In genomic region chr10:87920538-87920937, GRCh38 we compare ENCODE assay signal across 1 cellular context.
TF ChIP-seq lines count a peak whose summit lies in the region.

No MANE protein-coding gene starts in this region.

TF ChIP-seq in K562, 482 proteins besides CTCF, POLR2A, EP300 and RAD21:
- TF ChIP-seq NFYB (IDR thresholded peaks at IDR 0.05; ENCODE audit: extremely low read depth, insufficient read length) (no peak), DNMT1 (IDR thresholded peaks at IDR 0.05) (no peak), ZNF668 (CRISPR knock-in tag; IDR thresholded peaks at IDR 0.05) (no peak), ZNF121 (CRISPR knock-in tag; conservative IDR thresholded peaks at IDR 0.05) (peak; percentile 32; the same call in 1 of the 2 replicates)
